Comparison of ENCODE assay signal across 8 cellular contexts in the genomic region with DNA sequence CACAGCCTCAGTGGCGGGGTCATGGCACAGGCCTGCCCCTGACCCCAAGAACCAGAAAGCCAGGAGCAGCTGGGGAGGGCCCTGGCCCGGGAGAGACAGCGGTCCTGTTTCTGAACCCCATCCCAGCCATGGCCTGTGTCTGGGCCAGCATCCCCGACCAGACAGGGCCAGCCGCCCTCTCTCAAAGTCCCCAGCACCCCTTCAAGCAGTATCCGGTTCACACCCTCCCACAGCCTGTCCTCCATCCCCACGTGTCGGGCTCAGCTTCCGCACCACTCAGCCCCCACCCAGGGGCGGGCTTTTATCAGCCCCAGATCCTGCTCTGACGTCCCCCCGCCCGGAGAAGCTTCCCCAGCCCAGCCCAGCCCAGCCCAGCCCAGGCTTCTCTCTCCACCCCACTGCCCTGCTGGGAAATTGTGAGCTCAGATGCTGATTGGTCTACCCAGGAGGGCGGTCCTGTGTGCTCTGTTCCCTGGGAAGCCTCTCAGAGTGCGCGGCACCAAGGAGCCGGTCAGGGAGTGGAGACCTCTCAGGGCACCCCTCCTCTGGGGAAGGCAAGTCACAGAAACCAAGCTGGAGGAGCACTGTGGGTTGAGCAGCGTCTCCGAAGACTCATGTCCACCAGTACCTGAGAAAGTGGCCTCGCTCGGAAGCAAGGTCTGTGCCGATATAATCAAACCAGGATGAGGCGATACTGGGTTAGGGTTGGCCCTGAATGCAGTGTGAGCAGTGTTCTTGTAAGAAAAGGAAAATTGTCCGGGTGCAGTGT. TPM values are rescaled to one million over a fixed set of nuclear protein-coding genes. Genes with fewer than 3 reads are reported as not detected.
DNase-seq lines count a peak whose midpoint lies in the region; ATAC-seq and TF ChIP-seq lines count a peak whose summit lies in the region.

No MANE protein-coding gene starts in this region.

- TF ChIP-seq CTCF in left lung (IDR thresholded peaks at IDR 0.05) = no peak

- DNase-seq in SKM-1 treated with dmso at 0.1 percent for 144 hours (lab: John Stamatoyannopoulos, UW; ENCODE audit: unreplicated experiment) (peak; percentile 28), SKM-1 (lab: John Stamatoyannopoulos, UW; ENCODE audit: unreplicated experiment) (no peak), NCI-H146 treated with DMSO at 0.1 percent for 48 hours (lab: John Stamatoyannopoulos, UW; ENCODE audit: unreplicated experiment) (peak; percentile 55), dermis microvascular lymphatic vessel endothelial cell (ENCODE audit: low read depth in 2 of 2) (peak; percentile 72 to 91), left lung (peak; percentile 92 to 93)
- peak; percentile 73 to 76 for DNase-seq in activated CD4-positive, alpha-beta T cell treated with anti-CD3 and anti-CD28 coated beads, Interleukin-2, amount 50 U/mL, for 4 hours
- peak; percentile 73 to 74 for DNase-seq in stimulated activated CD4-positive, alpha-beta T cell treated with anti-CD3 and anti-CD28 coated beads, Interleukin-2, amount 100 ng/mL, for 48 hours

- H3K27me3 ChIP-seq in left lung = no peaks in the 10 kb centered on the region

- intact Hi-C loops in left lung (cut with DNase I) = loop anchor here in 1 of 2 donors (10.0 kb wide), 1 partner anchor 186 kb away; no protein-coding TSS in a partner anchor

- no peaks in the 10 kb centered on the region for H3K36me3 ChIP-seq in left lung

- peaks cover 4 to 41% of the 10 kb centered on the region in 2 donors for H3K4me1 ChIP-seq in left lung

- ATAC-seq in left lung = peak; percentile 83
- ATAC-seq in GM18861 (IDR thresholded peaks at IDR 0.05; ENCODE audit: unreplicated experiment) = no peak

- H3K9me3 ChIP-seq in left lung = no peaks in the 10 kb centered on the region

- peak overlapping the region; percentile 53 to 72 for H3K27ac ChIP-seq in left lung

- H3K4me3 ChIP-seq in left lung = peak overlapping the region; percentile 21 to 46

RNA-seq across cellular contexts. Expression of a gene that starts 4.7 kb away (rescaled TPM):
- total RNA-seq in dermis microvascular lymphatic vessel endothelial cell (10.3 and 20.9 TPM in 2 replicates), left lung (10 to 100 TPM; 51.6 to 69.7 TPM)

RNA-seq across cellular contexts. Expression of a gene that starts 28.9 kb away (rescaled TPM):
- 12.7 and 23.1 TPM in 2 replicates for total RNA-seq in dermis microvascular lymphatic vessel endothelial cell
- total RNA-seq in left lung = 10 to 100 TPM; 75.8 to 89.0 TPM
